ENCODE assay signal across 8 cellular contexts in genomic region chr1:185156854-185157598, GRCh38. TPM values are rescaled to one million over a fixed set of nuclear protein-coding genes. Genes with fewer than 3 reads are reported as not detected.
A peak's percentile ranks its signal among the peaks of the same experiment; 100 is the strongest.
DNase-seq lines count a peak whose midpoint lies in the region; ATAC-seq lines count a peak whose summit lies in the region.

A gene with protein sequence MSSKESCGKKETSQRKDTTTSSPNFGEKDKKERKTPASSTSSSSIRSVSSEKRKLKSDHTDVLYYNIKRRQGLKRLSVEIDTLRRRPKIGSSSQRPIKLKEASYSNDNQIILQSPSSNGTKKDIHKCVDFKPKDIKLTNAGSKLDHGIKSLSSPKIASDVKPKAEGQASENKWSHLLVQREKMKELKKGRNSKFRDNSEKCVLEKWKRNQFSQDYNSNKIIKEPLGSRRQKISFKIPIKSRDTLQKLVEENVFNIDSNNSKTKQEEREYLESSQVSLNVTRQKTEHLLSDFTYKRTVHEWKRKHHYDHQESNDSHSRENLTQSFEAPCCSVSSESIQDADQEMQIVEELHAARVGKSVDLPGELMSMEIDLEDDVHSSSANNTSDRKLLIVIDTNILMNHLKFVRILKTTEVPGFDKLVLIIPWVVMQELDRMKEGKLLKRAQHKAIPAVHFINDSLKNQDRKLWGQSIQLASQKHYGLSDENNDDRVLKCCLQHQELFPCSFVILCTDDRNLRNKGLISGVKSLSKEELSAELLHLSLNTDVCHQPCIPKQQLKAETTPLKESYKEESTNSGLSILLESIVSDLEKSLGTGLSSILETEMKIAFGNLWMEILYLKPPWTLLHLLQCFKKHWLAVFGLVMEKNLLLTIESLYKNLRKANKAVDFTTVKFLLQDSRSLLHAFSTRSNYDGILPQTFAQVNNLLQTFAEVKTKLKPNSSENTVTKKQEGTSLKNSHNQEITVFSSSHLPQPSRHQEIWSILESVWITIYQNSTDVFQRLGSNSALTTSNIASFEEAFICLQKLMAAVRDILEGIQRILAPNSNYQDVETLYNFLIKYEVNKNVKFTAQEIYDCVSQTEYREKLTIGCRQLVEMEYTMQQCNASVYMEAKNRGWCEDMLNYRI (plus strand): TSS chr1:185157167. CDS start chr1:185160842, 3,675 bp downstream.
A gene with protein sequence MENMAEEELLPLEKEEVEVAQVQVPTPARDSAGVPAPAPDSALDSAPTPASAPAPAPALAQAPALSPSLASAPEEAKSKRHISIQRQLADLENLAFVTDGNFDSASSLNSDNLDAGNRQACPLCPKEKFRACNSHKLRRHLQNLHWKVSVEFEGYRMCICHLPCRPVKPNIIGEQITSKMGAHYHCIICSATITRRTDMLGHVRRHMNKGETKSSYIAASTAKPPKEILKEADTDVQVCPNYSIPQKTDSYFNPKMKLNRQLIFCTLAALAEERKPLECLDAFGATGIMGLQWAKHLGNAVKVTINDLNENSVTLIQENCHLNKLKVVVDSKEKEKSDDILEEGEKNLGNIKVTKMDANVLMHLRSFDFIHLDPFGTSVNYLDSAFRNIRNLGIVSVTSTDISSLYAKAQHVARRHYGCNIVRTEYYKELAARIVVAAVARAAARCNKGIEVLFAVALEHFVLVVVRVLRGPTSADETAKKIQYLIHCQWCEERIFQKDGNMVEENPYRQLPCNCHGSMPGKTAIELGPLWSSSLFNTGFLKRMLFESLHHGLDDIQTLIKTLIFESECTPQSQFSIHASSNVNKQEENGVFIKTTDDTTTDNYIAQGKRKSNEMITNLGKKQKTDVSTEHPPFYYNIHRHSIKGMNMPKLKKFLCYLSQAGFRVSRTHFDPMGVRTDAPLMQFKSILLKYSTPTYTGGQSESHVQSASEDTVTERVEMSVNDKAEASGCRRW (minus strand): TSS chr1:185156953. CDS start chr1:185156712, 241 bp downstream.

- H3K4ac ChIP-seq in mesendoderm (ENCODE audit: low read depth, low read length) = peak within 1 kb of the TSS; percentile 40

- peaks cover 26% of the 10 kb centered on the region for H3K4me1 ChIP-seq in endocrine pancreas (ENCODE audit: control insufficient read depth, insufficient read depth, low read length)
- H3K4me1 ChIP-seq in mesendoderm (ENCODE audit: control insufficient read depth, low read depth, low read length) = no peaks in the 10 kb centered on the region

- no peak within 1 kb of the TSS for H3K23ac ChIP-seq in mesendoderm (ENCODE audit: low read length)

- H2BK15ac ChIP-seq in mesendoderm (replicated peaks; ENCODE audit: low read depth) = no peak within 1 kb of the TSS

- peak within 1 kb of the TSS; percentile 97 for H3K56ac ChIP-seq in mesendoderm (ENCODE audit: low read length)

- no peak within 1 kb of the TSS for H2BK5ac ChIP-seq in mesendoderm (ENCODE audit: low read length)

- no peak within 1 kb of the TSS for H2AK5ac ChIP-seq in mesendoderm (ENCODE audit: low read length)

- H4K5ac ChIP-seq in mesendoderm (ENCODE audit: low read length) = no peak within 1 kb of the TSS

- DNase-seq in COLO668 (lab: John Stamatoyannopoulos, UW; ENCODE audit: unreplicated experiment) = peak; percentile 99
- peak; percentile 99 for DNase-seq in HT1080 (ENCODE audit: low read depth)
- DNase-seq in NOMO-1 treated with DMSO at 0.1 percent for 48 hours (lab: John Stamatoyannopoulos, UW; ENCODE audit: unreplicated experiment) = peak; percentile 100
- DNase-seq in activated CD8-positive, alpha-beta memory T cell treated with anti-CD3 and anti-CD28 coated beads, Interleukin-2, amount 50 U/mL, for 1 hour (ENCODE audit: extremely low read depth) = peak; percentile 97
- DNase-seq in mesendoderm = peak; percentile 100
- DNase-seq in stimulated activated CD8-positive, alpha-beta memory T cell treated with anti-CD3 and anti-CD28 coated beads, Interleukin-15, amount 100 ng/mL, for 1 hour (ENCODE audit: low read depth) = peak; percentile 98

- H3K27ac ChIP-seq in mesendoderm (ENCODE audit: low read depth, low read length) = peak within 1 kb of the TSS; percentile 85

- H2BK120ac ChIP-seq in mesendoderm (ENCODE audit: low read depth, low read length) = no peak within 1 kb of the TSS

- H3K36me3 ChIP-seq in endocrine pancreas (ENCODE audit: control insufficient read depth, insufficient read depth, low read length) (no peaks in the 10 kb centered on the region), mesendoderm (ENCODE audit: control insufficient read depth, insufficient read depth, low read length) (no peaks in the 10 kb centered on the region)

- H3K18ac ChIP-seq in mesendoderm (ENCODE audit: low read length) = peak within 1 kb of the TSS; percentile 42

- no peaks in the 10 kb centered on the region for H3K79me2 ChIP-seq in mesendoderm (ENCODE audit: control insufficient read depth, insufficient read depth, low read length)

- H4K8ac ChIP-seq in mesendoderm (ENCODE audit: low read depth, low read length) = peak within 1 kb of the TSS; percentile 90

- H3K79me1 ChIP-seq in mesendoderm (ENCODE audit: low read length) = no peaks in the 10 kb centered on the region

- no peaks in the 10 kb centered on the region for H3K27me3 ChIP-seq in endocrine pancreas (ENCODE audit: control insufficient read depth, insufficient read depth, low read length)
- H3K27me3 ChIP-seq in mesendoderm (ENCODE audit: insufficient read depth, low read length, poor library complexity) = no peaks in the 10 kb centered on the region

- H3K9ac ChIP-seq in endocrine pancreas (ENCODE audit: control insufficient read depth, insufficient read depth, low read length) = peak within 1 kb of the TSS; percentile 91
- peak within 1 kb of the TSS; percentile 96 for H3K9ac ChIP-seq in mesendoderm (ENCODE audit: low read length)

- peak within 1 kb of the TSS; percentile 96 for H3K4me3 ChIP-seq in endocrine pancreas (ENCODE audit: control insufficient read depth, insufficient read depth, low read length)
- H3K4me3 ChIP-seq in mesendoderm (ENCODE audit: low read length) = peak within 1 kb of the TSS; percentile 95

- H3K9me3 ChIP-seq in endocrine pancreas (ENCODE audit: control insufficient read depth, low read length) = no peaks in the 10 kb centered on the region

- H3K4me2 ChIP-seq in mesendoderm (ENCODE audit: low read length) = peak within 1 kb of the TSS; percentile 89

- WGBS in mesendoderm (ENCODE audit: extremely low coverage, insufficient coverage, low lambda C conversion rate) = no CpG with 5 or more reads among the region's 63 CpGs

- ATAC-seq in GM21360 (IDR thresholded peaks at IDR 0.05; ENCODE audit: unreplicated experiment) = peak; percentile 88

RNA-seq across cellular contexts. Expression of the first gene that starts in this region (rescaled TPM):
- 1.0 and 2.2 TPM in 2 replicates for total RNA-seq in HT1080 (2014; rRNA removed; shearing (Covaris generic))
- polyA plus RNA-seq in HT1080 (2015; cell fraction: cytosol; rRNA removed) = 1.4 and 2.1 TPM in 2 replicates
- 3.4 and 4.4 TPM in 2 replicates for polyA plus RNA-seq in HT1080 (2015; cell fraction: nucleus; rRNA removed)
- polyA plus RNA-seq in mesendoderm (2013, experiment 1 of 2) = 2.9 TPM
- polyA plus RNA-seq in mesendoderm (2013, experiment 2 of 2) = 2.7 TPM

RNA-seq across cellular contexts. Expression of the second gene that starts in this region (rescaled TPM):
- 24.9 and 26.6 TPM in 2 replicates for total RNA-seq in HT1080 (2014; rRNA removed; shearing (Covaris generic))
- polyA plus RNA-seq in HT1080 (2015; cell fraction: cytosol; rRNA removed) = 16.1 and 28.8 TPM in 2 replicates
- 41.6 and 53.4 TPM in 2 replicates for polyA plus RNA-seq in HT1080 (2015; cell fraction: nucleus; rRNA removed)
- 9.9 TPM for polyA plus RNA-seq in mesendoderm (2013, experiment 1 of 2)
- polyA plus RNA-seq in mesendoderm (2013, experiment 2 of 2) = 10.1 TPM

Comparison
In these comparisons a context has a peak if more than half of its experiments do, and no peak if none do; other contexts are left out.
1. Peak in every context shown above with its lines: DNase-seq, ATAC-seq, H3K4me3 ChIP-seq and H3K27ac ChIP-seq.